25 cellular contexts compared by ENCODE assay signal in the genomic region with DNA sequence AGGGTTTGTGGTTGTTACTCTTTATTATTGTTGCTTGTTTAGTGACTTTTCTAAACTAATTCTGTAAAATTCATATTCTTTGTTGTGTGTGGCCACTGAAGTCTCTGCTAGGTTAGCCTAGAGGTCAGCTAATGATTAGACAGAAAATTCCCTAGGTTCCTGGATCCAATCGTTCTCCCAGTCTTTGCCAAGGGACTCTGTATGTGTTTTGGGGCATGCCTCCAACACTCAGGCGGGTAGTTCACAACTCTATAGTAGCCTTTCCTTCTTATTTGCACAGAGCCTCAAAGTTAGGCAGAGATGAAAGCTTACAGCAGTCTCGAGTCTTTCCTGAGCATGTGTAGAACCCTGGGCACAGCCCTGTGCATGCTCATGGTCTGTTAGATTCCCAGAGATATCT. TPM values are rescaled to one million over a fixed set of nuclear protein-coding genes. Genes with fewer than 3 reads are reported as not detected.
A peak's percentile ranks its signal among the peaks of the same experiment; 100 is the strongest.
DNase-seq lines count a peak whose midpoint lies in the region; ATAC-seq, FAIRE-seq and TF ChIP-seq lines count a peak whose summit lies in the region.
"Had no signal": no experiment of that assay in that cellular context is flagged by ENCODE, and none has a peak within 500 bp of the region (broad histone marks: within the 10 kb centered on the region; RNA-seq: fewer than 3 reads in every experiment).

No MANE protein-coding gene starts in this region.

- H4K91ac ChIP-seq in H1 (replicated peaks; ENCODE audit: insufficient read length, low read length) = no peak overlapping the region

- peak overlapping the region; percentile 19; the same call in 1 of the 2 replicates for H3K18ac ChIP-seq in H1 (ENCODE audit: extremely low read depth, low read length)

- TF ChIP-seq CTCF in PC-3 (conservative IDR thresholded peaks at IDR 0.05; ENCODE audit: low read depth, low read length) = no peak
- TF ChIP-seq CTCF in H1 (IDR thresholded peaks at IDR 0.05; ENCODE audit: control extremely low read depth in 1 of 3, insufficient read depth in 1 of 3, low read depth in 1 of 3, low read length in 3 of 3) = no peak
- TF ChIP-seq CTCF in right lobe of liver (IDR thresholded peaks at IDR 0.05) = no peak
- no peak for TF ChIP-seq CTCF in transverse colon (IDR thresholded peaks at IDR 0.05)

- POLR2A ChIA-PET in PC-3 (lab: Charles Lee; ENCODE audit: unreplicated experiment) (no interaction called here), H1 (lab: Charles Lee; ENCODE audit: partially characterized antibody) (no interaction called here)

- no peaks in the 10 kb centered on the region for H3F3A ChIP-seq in PC-3 (ENCODE audit: low read length, unreplicated experiment)

- no peak for TF ChIP-seq RAD21 in H1 (IDR thresholded peaks at IDR 0.05 in 1 of 2, conservative IDR thresholded peaks at IDR 0.05 in 1 of 2; ENCODE audit: low read depth in 2 of 2, low read length in 2 of 2)

- H3K4me3 ChIP-seq in PC-3 (ENCODE audit: low read length) = no peak overlapping the region
- no peak overlapping the region for H3K4me3 ChIP-seq in H1 (ENCODE audit: extremely low read depth in 1 of 4, insufficient read depth in 2 of 4, low read depth in 3 of 4, low read length in 4 of 4)
- H3K4me3 ChIP-seq in right lobe of liver = no peak overlapping the region
- no peak overlapping the region for H3K4me3 ChIP-seq in transverse colon
- H3K4me3 ChIP-seq: A549; BLaER1 treated with 17β-estradiol and CSF1 and Interleukin-3, amounts not matched to agents 10 nM and 100 nM had no signal

- no TSS peak for BruUV-seq in PC-3 (replicated peaks; lab: Mats Ljungman, UMichigan)

- intact Hi-C loops in PC-3 (cut with micrococcal nuclease) = no loop called here
- intact Hi-C loops in right lobe of liver (cut with DNase I) = no loop called here
- intact Hi-C loops in transverse colon (cut with DNase I; ENCODE audit: low total_unique reads) = no loop called here

- TF ChIP-seq POLR2A in H1 (IDR thresholded peaks at IDR 0.05; ENCODE audit: control extremely low read depth in 1 of 2, low read depth in 2 of 2, low read length in 2 of 2) (no peak), right lobe of liver (IDR thresholded peaks at IDR 0.05) (no peak), transverse colon (IDR thresholded peaks at IDR 0.05) (no peak)

- no peak overlapping the region for H3K14ac ChIP-seq in H1 (ENCODE audit: insufficient read length)

- H3K27ac ChIP-seq in PC-3 (ENCODE audit: low read length) (no peak overlapping the region), H1 (ENCODE audit: low read depth, low read length) (no peak overlapping the region), right lobe of liver (peak overlapping the region in 1 of 3 donors; percentile 16), transverse colon (no peak overlapping the region)
- H3K27ac ChIP-seq: BLaER1 treated with 17β-estradiol and CSF1 and Interleukin-3, amounts not matched to agents 10 nM and 100 nM had no signal

- no peaks in the 10 kb centered on the region for H3K9me2 ChIP-seq in PC-3 (replicated peaks; ENCODE audit: low read length)
- H3K9me2 ChIP-seq: SK-N-SH had no signal

- in situ Hi-C loops in transverse colon (cut with MboI; ENCODE audit: low pct_ligation_motif_present in 1 of 4, low pct_unique_long_range_greater_than_20kb in 1 of 4, low sequenced_read_pairs in 3 of 4) = no loop called here

- H4K20me1 ChIP-seq in PC-3 (ENCODE audit: low read length) = no peaks in the 10 kb centered on the region
- H4K20me1 ChIP-seq in H1 (replicated peaks in 1 of 2; ENCODE audit: control insufficient read depth in 1 of 2, insufficient read depth in 2 of 2, low read length in 2 of 2) = no peaks in the 10 kb centered on the region
- H4K20me1 ChIP-seq: BLaER1 treated with 17β-estradiol and CSF1 and Interleukin-3, amounts not matched to agents 10 nM and 100 nM had no signal

- no peak overlapping the region for H4K5ac ChIP-seq in H1 (ENCODE audit: insufficient read length, low read depth, low read length)

- no peak overlapping the region for H3K56ac ChIP-seq in H1 (replicated peaks; ENCODE audit: insufficient read length, low read depth, low read length)

- H3K4me1 ChIP-seq in PC-3 (ENCODE audit: insufficient read depth, low read length) (no peaks in the 10 kb centered on the region), H1 (replicated peaks in 1 of 4; ENCODE audit: control insufficient read depth in 3 of 4, insufficient read depth in 4 of 4, low read length in 3 of 4) (no peaks in the 10 kb centered on the region), right lobe of liver (peaks cover 0 to 22% (median 6%) of the 10 kb centered on the region in 4 donors), transverse colon (peaks cover 0 to 7% (median 0%) of the 10 kb centered on the region in 4 donors)

- 0 out of 2 replicates have a peak overlapping the region, but pooled peaks have one; percentile 6 for H2AFZ ChIP-seq in PC-3 (ENCODE audit: low read length)
- no peak overlapping the region for H2AFZ ChIP-seq in H1 (ENCODE audit: low read length)

- H2BK12ac ChIP-seq in H1 (ENCODE audit: low read depth, low read length) = no peak overlapping the region

- H3K9me3 ChIP-seq in PC-3 (ENCODE audit: low read length) = no peaks in the 10 kb centered on the region
- H3K9me3 ChIP-seq in H1 (ENCODE audit: insufficient read depth in 2 of 2, low read depth in 1 of 2, low read length in 1 of 2) = no peaks in the 10 kb centered on the region
- H3K9me3 ChIP-seq in right lobe of liver = no peaks in the 10 kb centered on the region
- no peaks in the 10 kb centered on the region for H3K9me3 ChIP-seq in transverse colon
- H3K9me3 ChIP-seq: SK-N-SH had no signal

- no peak for ATAC-seq in PC-3
- peak; percentile 91 to 97 (median 95) for ATAC-seq in right lobe of liver
- ATAC-seq in HG03565 (IDR thresholded peaks at IDR 0.05; ENCODE audit: unreplicated experiment) = no peak

- no peaks in the 10 kb centered on the region for H3K23me2 ChIP-seq in H1 (ENCODE audit: low read depth, low read length)

- H4K8ac ChIP-seq in H1 (ENCODE audit: extremely low read depth, insufficient read depth, low read length) = no peak overlapping the region

- no peak for DNase-seq in PC-3
- DNase-seq in H1 (ENCODE audit: low read depth in 1 of 2, low spot score in 2 of 2) = peak in 1 of 2 experiments; percentile 34
- DNase-seq in right lobe of liver = peak in 1 of 3 donors; percentile 74
- peak; percentile 4 for DNase-seq in transverse colon
- no peak for DNase-seq in effector CD8-positive, alpha-beta T cell (lab: John Stamatoyannopoulos, UW)
- DNase-seq in DMS153 treated with DMSO at 0.1 percent for 48 hours (lab: John Stamatoyannopoulos, UW; ENCODE audit: unreplicated experiment) = no peak
- DNase-seq: AML-193; CD4-positive, alpha-beta memory T cell; COR-L47; GDM1; Kasumi-1; NCI-H1092 treated with DMSO at 0.1 percent for 48 hours; NCI-H1436 treated with DMSO at 0.1 percent for 48 hours; NCI-H187 treated with DMSO at 0.1 percent for 48 hours; NCI-H2171 treated with DMSO at 0.1 percent for 48 hours; NCI-H345; NCI-H510A treated with DMSO at 0.1 percent for 48 hours; SK-N-SH had no signal

- no peak overlapping the region for H3K4ac ChIP-seq in H1 (replicated peaks; ENCODE audit: insufficient read length, low read depth, low read length)

- H2BK20ac ChIP-seq in H1 (ENCODE audit: low read length) = no peak overlapping the region

- FAIRE-seq in H1 (lab: Jason Lieb, UNC) = no peak
- FAIRE-seq: A549, GM12891, RCC 7860 had no signal

- H2BK120ac ChIP-seq in H1 (replicated peaks; ENCODE audit: low read depth, low read length) = no peak overlapping the region

- no peak overlapping the region for H2BK5ac ChIP-seq in H1 (ENCODE audit: low read depth, low read length)

- CTCF ChIA-PET in PC-3 (lab: Charles Lee) = no interaction called here
- CTCF ChIA-PET in H1 (lab: Charles Lee; ENCODE audit: partially characterized antibody) = interaction anchor here (0.7 to 1.7 kb wide), 11 partner anchors 9 to 291 kb away, joined by 3 to 11 read pairs (median 3); no protein-coding TSS in a partner anchor

- no peak overlapping the region for H3K4me2 ChIP-seq in PC-3 (ENCODE audit: low read length)
- H3K4me2 ChIP-seq in H1 (ENCODE audit: insufficient read depth in 1 of 2, low read depth in 2 of 2, low read length in 2 of 2) = no peak overlapping the region
- H3K4me2 ChIP-seq: A549; BLaER1 treated with 17β-estradiol and CSF1 and Interleukin-3, amounts not matched to agents 10 nM and 100 nM; SK-N-SH had no signal

- WGBS in H1 (ENCODE audit: extremely low coverage in 1 of 2, insufficient coverage in 1 of 2, insufficient read length in 1 of 2, insufficient replicate concordance in 2 of 2, low coverage in 1 of 2, low lambda C conversion rate in 2 of 2, missing lambda C conversion rate in 1 of 2), 2 experiments = 90% methylated on average over 3 of the region's 3 CpGs; no CpG with 5 or more reads in 1 of the 2 experiments
- 34% methylated on average over 3 of the region's 3 CpGs for WGBS in right lobe of liver (ENCODE audit: insufficient coverage, low coverage, low lambda C conversion rate, missing lambda C conversion rate)
- 79 to 100% methylated on average over 1 to 3 of the region's 3 CpGs for WGBS in transverse colon (ENCODE audit: low coverage in 1 of 2), 2 donors

- no peak overlapping the region for H2BK15ac ChIP-seq in H1 (ENCODE audit: low read length)

- H3K79me2 ChIP-seq in PC-3 (ENCODE audit: low read length) (no peaks in the 10 kb centered on the region), H1 (ENCODE audit: control insufficient read depth in 1 of 2, insufficient read depth in 2 of 2, low read length in 2 of 2) (no peaks in the 10 kb centered on the region)

- H2AK5ac ChIP-seq in H1 (ENCODE audit: low read depth, low read length) = no peak overlapping the region

- H3K36me3 ChIP-seq in PC-3 (ENCODE audit: low read depth, low read length) (no peaks in the 10 kb centered on the region), H1 (ENCODE audit: control insufficient read depth in 2 of 4, insufficient read depth in 4 of 4, low read length in 3 of 4) (no peaks in the 10 kb centered on the region), right lobe of liver (no peaks in the 10 kb centered on the region), transverse colon (no peaks in the 10 kb centered on the region)
- H3K36me3 ChIP-seq: BLaER1 treated with 17β-estradiol and CSF1 and Interleukin-3, amounts not matched to agents 10 nM and 100 nM had no signal

- no peaks in the 10 kb centered on the region for H3K79me1 ChIP-seq in H1 (ENCODE audit: low read depth, low read length)

- no peak overlapping the region for H3K9ac ChIP-seq in PC-3 (ENCODE audit: low read length)
- H3K9ac ChIP-seq in H1 (replicated peaks in 1 of 4; ENCODE audit: extremely low read depth in 1 of 4, low read depth in 3 of 4, low read length in 3 of 4) = no peak overlapping the region
- H3K9ac ChIP-seq: BLaER1 treated with 17β-estradiol and CSF1 and Interleukin-3, amounts not matched to agents 10 nM and 100 nM; SK-N-SH had no signal

- TF ChIP-seq EP300 in H1 (IDR thresholded peaks at IDR 0.05; ENCODE audit: borderline replicate concordance in 1 of 2, low read depth in 2 of 2, low read length in 2 of 2) = no peak
- no peak for TF ChIP-seq EP300 in transverse colon (IDR thresholded peaks at IDR 0.05; ENCODE audit: low read depth)

- H3K27me3 ChIP-seq in PC-3 (ENCODE audit: low read length) (no peaks in the 10 kb centered on the region), H1 (replicated peaks in 1 of 4; ENCODE audit: control insufficient read depth in 3 of 4, extremely low read depth in 1 of 4, insufficient read depth in 3 of 4, low read length in 3 of 4) (no peaks in the 10 kb centered on the region), right lobe of liver (no peaks in the 10 kb centered on the region), transverse colon (no peaks in the 10 kb centered on the region)
- H3K27me3 ChIP-seq: BLaER1 treated with 17β-estradiol and CSF1 and Interleukin-3, amounts not matched to agents 10 nM and 100 nM had no signal

- no peak overlapping the region for H3K23ac ChIP-seq in H1 (ENCODE audit: insufficient read length)

RNA-seq across cellular contexts. Expression of a gene that starts 32.7 kb away (rescaled TPM):
- total RNA-seq in PC-3 (2014; rRNA removed) (4.8 and 6.2 TPM in 2 replicates), right lobe of liver (10 to 100 TPM; 10.7 to 20.4 (median 18.9) TPM), transverse colon (10 to 100 TPM; 16.2 to 24.3 (median 20.7) TPM)
- 1.5 and 1.9 TPM in 2 replicates for total RNA-seq in H1 (2021; fragmentation: NEBNext Ultra II Directional; extraction: Animal tissue kit (Norgen Biotek cat#: 25700))
- 0.59 and 0.78 TPM in 2 replicates for polyA plus RNA-seq in H1 (2011; rRNA removed)
- 0.40 TPM for polyA plus RNA-seq in H1 (2011; cell fraction: cytosol; rRNA removed)
- polyA plus RNA-seq in H1 (2011; cell fraction: nucleus; rRNA removed) = 1.1 TPM
- 1.1 to 2.2 TPM (median 1.5 TPM) in 4 replicates for polyA plus RNA-seq in H1 (2012, experiment 1 of 2)
- 1.4 TPM for polyA plus RNA-seq in H1 (2012, experiment 2 of 2)
- 1.7 TPM for polyA plus RNA-seq in H1 (2013, experiment 1 of 2)
- polyA plus RNA-seq in H1 (2013, experiment 2 of 2) = 1.4 TPM
- polyA minus RNA-seq in H1 (2011; rRNA and poly(A)+ RNA removed) = 1.3 and 1.4 TPM in 2 replicates
- polyA minus RNA-seq in H1 (2011; cell fraction: cytosol; rRNA and poly(A)+ RNA removed) = 1.1 TPM
- polyA minus RNA-seq in H1 (2011; cell fraction: nucleus; rRNA and poly(A)+ RNA removed) = 3.5 TPM
- total RNA-seq: HT-29, OCI-LY7 had no signal

Comparison
In these comparisons a context has a peak if more than half of its experiments do, and no peak if none do; other contexts are left out.
1. ATAC-seq: peak in right lobe of liver (4 of 4); none in PC-3 (single experiment) and HG03565 (single experiment).